Comparison of ENCODE assay signal across 16 cellular contexts in genomic region chr9:36530224-36530623, GRCh38. TPM values are rescaled to one million over a fixed set of nuclear protein-coding genes. Genes with fewer than 3 reads are reported as not detected.
DNase-seq lines count a peak whose midpoint lies in the region; ATAC-seq and TF ChIP-seq lines count a peak whose summit lies in the region.
"Had no signal": no experiment of that assay in that cellular context is flagged by ENCODE, and none has a peak within 500 bp of the region (broad histone marks: within the 10 kb centered on the region; RNA-seq: fewer than 3 reads in every experiment).

No MANE protein-coding gene starts in this region.

- H3K9me3 ChIP-seq in endodermal cell (ENCODE audit: control insufficient read depth, low read length), result no peaks in the 10 kb centered on the region
- H3K9me3 ChIP-seq: BE2C had no signal

- H3K36me3 Mint-ChIP-seq in endodermal cell (ENCODE audit: low read depth), result no peaks in the 10 kb centered on the region

- H3K27ac Mint-ChIP-seq in endodermal cell, result no peak overlapping the region
- H3K27ac Mint-ChIP-seq: T-helper 1 cell treated with Interleukin-12 subunit alpha and Interleukin-12 subunit beta and Interleukin-4 antibody, amounts not matched to agents 30 μg/mL and 1 μg/mL, for 36 hours had no signal

- no peaks in the 10 kb centered on the region for H3K4me1 ChIP-seq in endodermal cell (ENCODE audit: control insufficient read depth, insufficient read depth, low read length)
- H3K4me1 ChIP-seq: BE2C had no signal

- no peak for ATAC-seq in left ventricle myocardium superior

- H3K9me3 Mint-ChIP-seq in endodermal cell, result peaks cover 6% of the 10 kb centered on the region
- H3K9me3 Mint-ChIP-seq: T-helper 1 cell treated with Interleukin-12 subunit alpha and Interleukin-12 subunit beta and Interleukin-4 antibody, amounts not matched to agents 30 μg/mL and 1 μg/mL, for 36 hours had no signal

- no peaks in the 10 kb centered on the region for H3K36me3 ChIP-seq in endodermal cell (ENCODE audit: control insufficient read depth, insufficient read depth, low read length)
- H3K36me3 ChIP-seq: BE2C had no signal

- no peaks in the 10 kb centered on the region for H3K27me3 Mint-ChIP-seq in endodermal cell (ENCODE audit: insufficient read depth)

- no peak for TF ChIP-seq CTCF in endodermal cell (conservative IDR thresholded peaks at IDR 0.05)

- no peaks in the 10 kb centered on the region for H3K4me1 Mint-ChIP-seq in endodermal cell

- H3K9ac ChIP-seq in endodermal cell (ENCODE audit: extremely low read depth, low read length, poor library complexity, severe bottlenecking), result no peak overlapping the region
- H3K9ac ChIP-seq: KMS-11 had no signal

- peak; percentile 15 for DNase-seq in NCI-H748 (lab: John Stamatoyannopoulos, UW; ENCODE audit: unreplicated experiment)
- no peak for DNase-seq in NCI-H748 treated with DMSO at 0.1 percent for 48 hours (lab: John Stamatoyannopoulos, UW)
- peak; percentile 14 for DNase-seq in NCI-H146 (lab: John Stamatoyannopoulos, UW)
- DNase-seq in NCI-H774 (lab: John Stamatoyannopoulos, UW), result peak; percentile 48
- DNase-seq in left ventricle myocardium superior, result no peak
- no peak for DNase-seq in endodermal cell
- no peak for DNase-seq in GM19240 (ENCODE audit: insufficient read length, low spot score)
- DNase-seq: BE2C, IMR-90, NCI-H1105 treated with DMSO at 0.1 percent for 48 hours, NCI-H1930, NCI-H524, PC-9, RPMI8226 had no signal

- H3K4me3 Mint-ChIP-seq in endodermal cell, result no peak overlapping the region
- H3K4me3 Mint-ChIP-seq: T-helper 1 cell treated with Interleukin-12 subunit alpha and Interleukin-12 subunit beta and Interleukin-4 antibody, amounts not matched to agents 30 μg/mL and 1 μg/mL, for 36 hours had no signal

- WGBS in endodermal cell (ENCODE audit: insufficient coverage in 1 of 2, insufficient read length in 1 of 2), 2 experiments, result 92 to 100% methylated on average over 2 of the region's 2 CpGs

- H3K27ac ChIP-seq in endodermal cell (ENCODE audit: low read depth, low read length), result no peak overlapping the region
- H3K27ac ChIP-seq: KMS-11, PC-9 had no signal

- no peaks in the 10 kb centered on the region for H3K27me3 ChIP-seq in endodermal cell (ENCODE audit: control insufficient read depth, insufficient read depth, low read length, poor library complexity, severe bottlenecking)
- H3K27me3 ChIP-seq: BE2C had no signal

- H3K4me3 ChIP-seq in endodermal cell (ENCODE audit: low read length), result no peak overlapping the region
- H3K4me3 ChIP-seq: PC-9 had no signal

- intact Hi-C loops in left ventricle myocardium superior (cut with micrococcal nuclease), result no loop called here

RNA-seq across cellular contexts. Expression of gene MELK, which starts 42.5 kb away (rescaled TPM):
- total RNA-seq in left ventricle myocardium superior (0.64 TPM), endodermal cell (10 to 100 TPM; 45.6 to 88.9 TPM)
- polyA plus RNA-seq in endodermal cell (2013, experiment 1 of 2), result 51.1 TPM
- 50.6 TPM for polyA plus RNA-seq in endodermal cell (2013, experiment 2 of 2)

Comparison
In these comparisons a context has a peak if more than half of its experiments do, and no peak if none do; other contexts are left out.
1. DNase-seq: peak in NCI-H748 (single experiment), NCI-H146 (single experiment) and NCI-H774 (single experiment); none in NCI-H748 treated with DMSO at 0.1 percent for 48 hours (single experiment), left ventricle myocardium superior (single experiment), endodermal cell (single experiment) and GM19240 (single experiment).
2. RNA of gene MELK, which starts 42.5 kb away (total RNA-seq): 45.6 to 88.9 TPM in endodermal cell; 0.64 TPM in left ventricle myocardium superior (single experiment); every median in the first group is over 10 times any median in the second.